Comparison of ENCODE assay signal across 11 cellular contexts in genomic region chr4:143382539-143382938, GRCh38. TPM values are rescaled to one million over a fixed set of nuclear protein-coding genes. Genes with fewer than 3 reads are reported as not detected.
A peak's percentile ranks its signal among the peaks of the same experiment; 100 is the strongest.
DNase-seq lines count a peak whose midpoint lies in the region; ATAC-seq and TF ChIP-seq lines count a peak whose summit lies in the region.
"Had no signal": no experiment of that assay in that cellular context is flagged by ENCODE, and none has a peak within 500 bp of the region (broad histone marks: within the 10 kb centered on the region; RNA-seq: fewer than 3 reads in every experiment).

No MANE protein-coding gene starts in this region.

- H3K27me3 ChIP-seq in RWPE2 (ENCODE audit: insufficient read depth, poor library complexity, severe bottlenecking) (no peaks in the 10 kb centered on the region), psoas muscle (ENCODE audit: insufficient read depth in 3 of 3, low read length in 2 of 3) (no peaks in the 10 kb centered on the region)

- no peak overlapping the region for H3K4me3 Mint-ChIP-seq in activated T-helper 2 cell treated with anti-CD3 and anti-CD28 coated beads, Interferon-gamma antibody, Interleukin-2, Interleukin-4, amounts not matched to agents 10 μg/mL and 5 μg/mL and 100 μg/mL, durations not matched to agents 14 hours and 24 hours and 36 hours (ENCODE audit: low read depth)

- intact Hi-C loops in psoas muscle (cut with DNase I), result loop anchor here in 1 of 2 donors (5.0 kb wide), 1 partner anchor 45 kb away; the partner anchor contains the start of gene GAB1
- intact Hi-C loops in activated T-helper 2 cell treated with anti-CD3 and anti-CD28 coated beads, Interferon-gamma antibody, Interleukin-2, Interleukin-4, amounts not matched to agents 10 μg/mL and 5 μg/mL and 100 μg/mL, durations not matched to agents 14 hours and 24 hours and 36 hours (cut with micrococcal nuclease), result no loop called here

- DNase-seq in DMS53 (lab: John Stamatoyannopoulos, UW) (peak; percentile 4), RWPE2 (ENCODE audit: low spot score) (no peak), fibroblast of pulmonary artery (ENCODE audit: low read depth) (peak; percentile 64), psoas muscle (no peak), midbrain (lab: John Stamatoyannopoulos, UW) (no peak), LoVo (ENCODE audit: low spot score) (no peak)
- DNase-seq in activated T-helper 2 cell treated with anti-CD3 and anti-CD28 coated beads, Interferon-gamma antibody, Interleukin-2, Interleukin-4, amounts not matched to agents 10 μg/mL and 5 μg/mL and 100 μg/mL, durations not matched to agents 14 hours and 24 hours and 36 hours (ENCODE audit: low spot score), result no peak
- DNase-seq: DMS79 treated with DMSO at 0.1 percent for 48 hours; PC-9; stimulated activated CD4-positive, alpha-beta T cell treated with anti-CD3 and anti-CD28 coated beads, Interleukin-2, amount 100 ng/mL, for 24 hours had no signal

- H3K27ac ChIP-seq in RWPE2 (ENCODE audit: poor library complexity, severe bottlenecking) (peak overlapping the region; percentile 55), psoas muscle (peak overlapping the region; percentile 85)
- H3K27ac ChIP-seq: PC-9 had no signal

- H3K9me3 Mint-ChIP-seq in activated T-helper 2 cell treated with anti-CD3 and anti-CD28 coated beads, Interferon-gamma antibody, Interleukin-2, Interleukin-4, amounts not matched to agents 10 μg/mL and 5 μg/mL and 100 μg/mL, durations not matched to agents 14 hours and 24 hours and 36 hours, result no peaks in the 10 kb centered on the region

- no peaks in the 10 kb centered on the region for H3K36me3 Mint-ChIP-seq in activated T-helper 2 cell treated with anti-CD3 and anti-CD28 coated beads, Interferon-gamma antibody, Interleukin-2, Interleukin-4, amounts not matched to agents 10 μg/mL and 5 μg/mL and 100 μg/mL, durations not matched to agents 14 hours and 24 hours and 36 hours (ENCODE audit: low read depth)

- no peaks in the 10 kb centered on the region for H3K4me1 Mint-ChIP-seq in activated T-helper 2 cell treated with anti-CD3 and anti-CD28 coated beads, Interferon-gamma antibody, Interleukin-2, Interleukin-4, amounts not matched to agents 10 μg/mL and 5 μg/mL and 100 μg/mL, durations not matched to agents 14 hours and 24 hours and 36 hours (ENCODE audit: low read depth)

- H3K4me1 ChIP-seq in RWPE2 (ENCODE audit: insufficient read depth, poor library complexity, severe bottlenecking) (peaks cover 20% of the 10 kb centered on the region), psoas muscle (peaks cover 87% of the 10 kb centered on the region)

- H3K27ac Mint-ChIP-seq in activated T-helper 2 cell treated with anti-CD3 and anti-CD28 coated beads, Interferon-gamma antibody, Interleukin-2, Interleukin-4, amounts not matched to agents 10 μg/mL and 5 μg/mL and 100 μg/mL, durations not matched to agents 14 hours and 24 hours and 36 hours, result no peak overlapping the region

- no peaks in the 10 kb centered on the region for H3K36me3 ChIP-seq in RWPE2 (ENCODE audit: low read depth)
- H3K36me3 ChIP-seq in psoas muscle (ENCODE audit: insufficient read depth in 1 of 2, low read depth in 1 of 2), result no peaks in the 10 kb centered on the region

- H3K4me3 ChIP-seq in RWPE2 (ENCODE audit: severe bottlenecking) (no peak overlapping the region), fibroblast of pulmonary artery (replicated peaks; ENCODE audit: low read depth, low read length) (peak overlapping the region; percentile 6), psoas muscle (peak overlapping the region; percentile 30)
- H3K4me3 ChIP-seq: PC-9 had no signal

- 3 to 4% (median 3%) methylated on average over 4 of the region's 4 CpGs for WGBS in psoas muscle, 3 donors

- TF ChIP-seq CTCF in RWPE2 (IDR thresholded peaks at IDR 0.05; ENCODE audit: poor library complexity, severe bottlenecking) (no peak), fibroblast of pulmonary artery (IDR thresholded peaks at IDR 0.05; ENCODE audit: low read length, missing control alignments) (no peak), psoas muscle (IDR thresholded peaks at IDR 0.05) (no peak)

- no peaks in the 10 kb centered on the region for H3K27me3 Mint-ChIP-seq in activated T-helper 2 cell treated with anti-CD3 and anti-CD28 coated beads, Interferon-gamma antibody, Interleukin-2, Interleukin-4, amounts not matched to agents 10 μg/mL and 5 μg/mL and 100 μg/mL, durations not matched to agents 14 hours and 24 hours and 36 hours (ENCODE audit: low read depth)

- H3K9me3 ChIP-seq in RWPE2 (ENCODE audit: severe bottlenecking) (no peaks in the 10 kb centered on the region), psoas muscle (no peaks in the 10 kb centered on the region)

- ATAC-seq in RWPE2 (ENCODE audit: low read depth) (peak; percentile 26; the same call in 1 of the 3 replicates), psoas muscle (no peak), HG03280 (IDR thresholded peaks at IDR 0.05; ENCODE audit: unreplicated experiment) (no peak)

RNA-seq across cellular contexts. Expression of gene GAB1, which starts 45.9 kb away (rescaled TPM):
- 10 to 100 TPM; 10.1 to 20.3 (median 15.2) TPM for total RNA-seq in psoas muscle
- 1 to 10 TPM; 1.0 to 9.1 (median 3.2) TPM for polyA plus RNA-seq in psoas muscle
- 0.78 and 0.96 TPM in 2 replicates for total RNA-seq in activated T-helper 2 cell treated with anti-CD3 and anti-CD28 coated beads, Interferon-gamma antibody, Interleukin-2, Interleukin-4, amounts not matched to agents 10 μg/mL and 5 μg/mL and 100 μg/mL, durations not matched to agents 14 hours and 24 hours and 36 hours

Comparison
In these comparisons a context has a peak if more than half of its experiments do, and no peak if none do; other contexts are left out.
1. DNase-seq: peak in DMS53 (single experiment) and fibroblast of pulmonary artery (single experiment); none in RWPE2 (single experiment), psoas muscle (0 of 2), midbrain (single experiment), LoVo (single experiment) and activated T-helper 2 cell treated with anti-CD3 and anti-CD28 coated beads, Interferon-gamma antibody, Interleukin-2, Interleukin-4, amounts not matched to agents 10 μg/mL and 5 μg/mL and 100 μg/mL, durations not matched to agents 14 hours and 24 hours and 36 hours (single experiment).